Comparison of ENCODE assay signal across 34 cellular contexts in the genomic region with DNA sequence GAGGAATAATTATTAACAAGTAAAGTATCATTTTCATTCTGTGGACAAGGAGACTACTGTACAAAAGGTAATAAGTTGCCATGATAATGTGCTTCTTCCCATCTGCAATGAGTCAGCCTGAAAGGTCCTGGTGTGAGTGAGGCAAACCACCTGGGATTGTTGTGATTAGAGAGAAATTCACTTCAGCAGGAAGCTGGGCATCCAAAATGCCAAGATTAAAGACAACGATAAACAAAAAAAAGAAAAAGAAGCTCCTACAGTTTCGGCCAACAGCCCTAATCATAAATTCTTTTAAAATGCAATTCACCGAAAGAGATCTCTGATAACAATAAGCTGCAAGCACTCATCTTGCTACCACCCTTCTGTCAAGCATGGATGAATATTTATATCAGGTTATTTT.
DNase-seq lines count a peak whose midpoint lies in the region; ATAC-seq and TF ChIP-seq lines count a peak whose summit lies in the region.
"Had no signal": no experiment of that assay in that cellular context is flagged by ENCODE, and none has a peak within 500 bp of the region (broad histone marks: within the 10 kb centered on the region; RNA-seq: fewer than 3 reads in every experiment).

No MANE protein-coding gene starts in this region.

- no peaks in the 10 kb centered on the region for H3K36me3 Mint-ChIP-seq in nephron (ENCODE audit: low read depth)

- peak; percentile 72 for ATAC-seq in GM21619 (IDR thresholded peaks at IDR 0.05; ENCODE audit: unreplicated experiment)
- ATAC-seq in body of pancreas, result peak; percentile 33
- ATAC-seq: activated CD4-positive, CD25-positive, alpha-beta regulatory T cell treated with anti-CD3 and anti-CD28 coated beads, Interleukin-2, amount 50 U/mL, for 24 hours; activated T-cell treated with anti-CD3 and anti-CD28 coated beads, Interleukin-2, amount 50 U/mL, for 72 hours; effector memory CD8-positive, alpha-beta T cell; PC-3; right cardiac atrium; T-helper 17 cell had no signal

- H3K4me1 ChIP-seq in DOHH2 (ENCODE audit: control insufficient read depth, low read length) (peaks cover 14% of the 10 kb centered on the region), body of pancreas (peaks cover 7% of the 10 kb centered on the region), tibial nerve (peaks cover 0 to 13% (median 0%) of the 10 kb centered on the region in 4 donors)
- H3K4me1 ChIP-seq: ascending aorta, testis, uterus had no signal

- no peaks in the 10 kb centered on the region for H3K27me3 Mint-ChIP-seq in nephron (ENCODE audit: low read depth)
- H3K27me3 Mint-ChIP-seq: CD8-positive, alpha-beta memory T cell; effector memory CD8-positive, alpha-beta T cell; stimulated activated naive CD8-positive, alpha-beta T cell treated with anti-CD3 and anti-CD28 coated beads, Interleukin-15, Interleukin-2, amounts not matched to agents 100 ng/mL and 50 ng/mL, for 24 hours; T-helper 17 cell had no signal

- TF ChIP-seq CTCF in DOHH2 (IDR thresholded peaks at IDR 0.05; ENCODE audit: low read depth, low read length, poor library complexity, severe bottlenecking), result no peak
- no peak for TF ChIP-seq CTCF in body of pancreas (IDR thresholded peaks at IDR 0.05)
- no peak for TF ChIP-seq CTCF in nephron (IDR thresholded peaks at IDR 0.05; ENCODE audit: unreplicated experiment in 3 of 3)
- no peak for TF ChIP-seq CTCF in tibial nerve (IDR thresholded peaks at IDR 0.05)

- H3K4me3 ChIP-seq in DOHH2 (ENCODE audit: low read length), result no peak overlapping the region
- H3K4me3 ChIP-seq in body of pancreas, result no peak overlapping the region
- H3K4me3 ChIP-seq in tibial nerve, result no peak overlapping the region
- H3K4me3 ChIP-seq: ascending aorta, MG63, testis, uterus had no signal

- peaks cover 5% of the 10 kb centered on the region for H3K9me3 Mint-ChIP-seq in nephron

- H3K4me2 ChIP-seq in DOHH2 (ENCODE audit: low read length), result 0 out of 2 replicates have a peak overlapping the region, but pooled peaks have one; percentile 27
- H3K4me2 ChIP-seq: KMS-11 had no signal

- no peak for TF ChIP-seq EP300 in tibial nerve (IDR thresholded peaks at IDR 0.05)

- peak overlapping the region; percentile 1 to 11 (median 1) for H3K27ac Mint-ChIP-seq in nephron
- H3K27ac Mint-ChIP-seq: activated T-cell treated with anti-CD3 and anti-CD28 coated beads, Interleukin-2, amount 50 U/mL, for 72 hours; CD8-positive, alpha-beta memory T cell; effector memory CD8-positive, alpha-beta T cell; HFFc6; stimulated activated naive CD8-positive, alpha-beta T cell treated with anti-CD3 and anti-CD28 coated beads, Interleukin-15, Interleukin-2, amounts not matched to agents 100 ng/mL and 50 ng/mL, for 24 hours; T-helper 17 cell had no signal

- H3K9me2 ChIP-seq in DOHH2 (replicated peaks; ENCODE audit: control insufficient read depth, low read length), result no peaks in the 10 kb centered on the region

- no peaks in the 10 kb centered on the region for H3F3A ChIP-seq in DOHH2 (ENCODE audit: control insufficient read depth, insufficient read depth)

- WGBS in body of pancreas, 2 donors, result 55 to 61% methylated on average over 3 of the region's 3 CpGs
- WGBS in tibial nerve, 2 donors, result 83 to 90% methylated on average over 3 of the region's 3 CpGs

- no peaks in the 10 kb centered on the region for H3K36me3 ChIP-seq in DOHH2 (ENCODE audit: control insufficient read depth, low read length)
- H3K36me3 ChIP-seq in body of pancreas (replicated peaks in 1 of 2; ENCODE audit: insufficient read depth in 1 of 2, low read depth in 2 of 2), result no peaks in the 10 kb centered on the region
- H3K36me3 ChIP-seq in tibial nerve, result no peaks in the 10 kb centered on the region
- H3K36me3 ChIP-seq: ascending aorta, MG63, uterus had no signal

- H4K20me1 ChIP-seq in DOHH2 (ENCODE audit: control insufficient read depth, insufficient read depth, low read depth, low read length), result no peaks in the 10 kb centered on the region

- DNase-seq in body of pancreas (no peak), NOMO-1 treated with DMSO at 0.1 percent for 48 hours (lab: John Stamatoyannopoulos, UW; ENCODE audit: unreplicated experiment) (no peak), iPS-NIHi7 (ENCODE audit: extremely low spot score) (no peak), tibial nerve (ENCODE audit: low spot score in 2 of 2) (no peak)
- DNase-seq: ACHN; activated CD4-positive, alpha-beta T cell treated with anti-CD3 and anti-CD28 coated beads, Interleukin-2, amount 50 U/mL, for 4 hours; activated T-cell treated with anti-CD3 and anti-CD28 coated beads, Interleukin-2, amount 50 U/mL, for 72 hours; CD8-positive, alpha-beta memory T cell; central memory CD4-positive, alpha-beta T cell; DMS 273 treated with DMSO at 0.1 percent for 48 hours; effector memory CD8-positive, alpha-beta T cell; HFFc6; kidney; mammary epithelial cell; MG63; NCI-H1105; NCI-H2029 treated with DMSO at 0.1 percent for 48 hours; NCI-H524; NK-92 treated with Interleukin-12 subunit alpha and Interleukin-12 subunit beta, amount 100 ng/mL, for 24 hours; PC-3; right cardiac atrium; stimulated activated CD4-positive, alpha-beta T cell treated with anti-CD3 and anti-CD28 coated beads, Interleukin-1b, Interleukin-23, amount 100 ng/mL, for 48 hours; T-helper 17 cell; testis; uterus had no signal

- peaks cover 11% of the 10 kb centered on the region for H3K4me1 Mint-ChIP-seq in nephron
- H3K4me1 Mint-ChIP-seq: CD8-positive, alpha-beta memory T cell; neural crest cell; T-helper 17 cell had no signal

- intact Hi-C loops in body of pancreas (cut with DNase I), result no loop called here

- no peaks in the 10 kb centered on the region for H3K79me2 ChIP-seq in DOHH2 (ENCODE audit: control insufficient read depth, low read length)

- no peaks in the 10 kb centered on the region for H3K27me3 ChIP-seq in DOHH2 (ENCODE audit: control insufficient read depth, low read length)
- no peaks in the 10 kb centered on the region for H3K27me3 ChIP-seq in body of pancreas
- H3K27me3 ChIP-seq in tibial nerve, result no peaks in the 10 kb centered on the region
- H3K27me3 ChIP-seq: ascending aorta, MG63, testis, uterus had no signal

- TF ChIP-seq POLR2A in body of pancreas (IDR thresholded peaks at IDR 0.05) (no peak), tibial nerve (IDR thresholded peaks at IDR 0.05) (no peak)

- no peak overlapping the region for H3K4me3 Mint-ChIP-seq in nephron
- H3K4me3 Mint-ChIP-seq: activated T-cell treated with anti-CD3 and anti-CD28 coated beads, Interleukin-2, amount 50 U/mL, for 72 hours; CD8-positive, alpha-beta memory T cell; effector memory CD8-positive, alpha-beta T cell; HFFc6; neural crest cell; stimulated activated naive CD8-positive, alpha-beta T cell treated with anti-CD3 and anti-CD28 coated beads, Interleukin-15, Interleukin-2, amounts not matched to agents 100 ng/mL and 50 ng/mL, for 24 hours; T-helper 17 cell had no signal

- peaks cover 4% of the 10 kb centered on the region; the same call in 1 of the 2 replicates for H3K9me3 ChIP-seq in DOHH2 (ENCODE audit: control insufficient read depth, insufficient read depth, low read length)
- H3K9me3 ChIP-seq in body of pancreas, result no peaks in the 10 kb centered on the region
- H3K9me3 ChIP-seq in tibial nerve, result peaks cover 0 to 6% (median 0%) of the 10 kb centered on the region in 4 donors
- H3K9me3 ChIP-seq: testis, uterus had no signal

- H3K27ac ChIP-seq in DOHH2 (ENCODE audit: low read depth, low read length) (no peak overlapping the region), body of pancreas (no peak overlapping the region), tibial nerve (no peak overlapping the region)
- H3K27ac ChIP-seq: ascending aorta, HL-60, KMS-11, testis, uterus had no signal
